ENCODE assay signal across 22 cellular contexts in genomic region chr18:23756590-23757540, GRCh38.
DNase-seq lines count a peak whose midpoint lies in the region; ATAC-seq, FAIRE-seq and TF ChIP-seq lines count a peak whose summit lies in the region.
"Had no signal": no experiment of that assay in that cellular context is flagged by ENCODE, and none has a peak within 500 bp of the region (broad histone marks: within the 10 kb centered on the region; RNA-seq: fewer than 3 reads in every experiment).

No MANE protein-coding gene starts in this region.

- H3K9me3 Mint-ChIP-seq in endodermal cell = no peaks in the 10 kb centered on the region
- H3K9me3 Mint-ChIP-seq: IgD-negative memory B cell had no signal

- H3K36me3 ChIP-seq in H7 (replicated peaks; ENCODE audit: control insufficient read depth, insufficient read depth, low read length) (no peaks in the 10 kb centered on the region), endodermal cell (ENCODE audit: control insufficient read depth, insufficient read depth, low read length) (no peaks in the 10 kb centered on the region), HepG2 (replicated peaks in 1 of 2; ENCODE audit: control insufficient read depth in 1 of 2, insufficient read depth in 2 of 2, low read length in 2 of 2) (no peaks in the 10 kb centered on the region), upper lobe of right lung (no peaks in the 10 kb centered on the region)

- POLR2A ChIA-PET in HepG2 (lab: Yijun Ruan, JAX) = no interaction called here

- H3K27me3 Mint-ChIP-seq in endodermal cell (ENCODE audit: insufficient read depth) = no peaks in the 10 kb centered on the region

- H3K27me3 ChIP-seq in H7 (ENCODE audit: control insufficient read depth, insufficient read depth, low read length) = no peaks in the 10 kb centered on the region
- H3K27me3 ChIP-seq in endodermal cell (ENCODE audit: control insufficient read depth, insufficient read depth, low read length, poor library complexity, severe bottlenecking) = no peaks in the 10 kb centered on the region
- H3K27me3 ChIP-seq in HepG2 (ENCODE audit: control insufficient read depth in 1 of 2, insufficient read depth in 2 of 2, low read length in 2 of 2) = no peaks in the 10 kb centered on the region
- H3K27me3 ChIP-seq in upper lobe of right lung = no peaks in the 10 kb centered on the region

- no TSS peak for BruUV-seq in HepG2 (replicated peaks; lab: Mats Ljungman, UMichigan)

- TF ChIP-seq CTCF in endodermal cell (conservative IDR thresholded peaks at IDR 0.05) (no peak), HepG2 (CRISPR knock-in tag; IDR thresholded peaks at IDR 0.05) (no peak), upper lobe of right lung (IDR thresholded peaks at IDR 0.05) (no peak)

- peak overlapping the region; percentile 16 for H3K4me3 ChIP-seq in H7 (ENCODE audit: insufficient read depth, low read depth, low read length)
- no peak overlapping the region for H3K4me3 ChIP-seq in endodermal cell (ENCODE audit: low read length)
- no peak overlapping the region for H3K4me3 ChIP-seq in HepG2 (replicated peaks in 1 of 3; ENCODE audit: insufficient read depth in 1 of 3, low read depth in 2 of 3, low read length in 3 of 3)
- H3K4me3 ChIP-seq in upper lobe of right lung = no peak overlapping the region

- peak overlapping the region; percentile 31 for H3K4me3 Mint-ChIP-seq in endodermal cell
- H3K4me3 Mint-ChIP-seq: IgD-negative memory B cell had no signal

- H3K9ac ChIP-seq in endodermal cell (ENCODE audit: extremely low read depth, low read length, poor library complexity, severe bottlenecking) (no peak overlapping the region), HepG2 (ENCODE audit: insufficient read depth, low read depth, low read length) (no peak overlapping the region)

- H2AFZ ChIP-seq in HepG2 (ENCODE audit: low read length) = no peak overlapping the region

- H3K9me3 ChIP-seq in endodermal cell (ENCODE audit: control insufficient read depth, low read length) = no peaks in the 10 kb centered on the region
- H3K9me3 ChIP-seq in HepG2 (ENCODE audit: low read length) = no peaks in the 10 kb centered on the region
- no peaks in the 10 kb centered on the region for H3K9me3 ChIP-seq in upper lobe of right lung

- H3K27ac ChIP-seq in endodermal cell (ENCODE audit: low read depth, low read length) (peak overlapping the region; percentile 9), HepG2 (ENCODE audit: extremely low read length, insufficient read depth, low read length) (no peak overlapping the region), upper lobe of right lung (no peak overlapping the region)

- H3K4me1 Mint-ChIP-seq in endodermal cell = peaks cover 10% of the 10 kb centered on the region
- H3K4me1 Mint-ChIP-seq: IgD-negative memory B cell had no signal

- TF ChIP-seq POLR2A in HepG2 (IDR thresholded peaks at IDR 0.05; ENCODE audit: insufficient read depth in 1 of 2, low read depth in 2 of 2, low read length in 2 of 2) = no peak

- ATAC-seq in HepG2 (no peak), upper lobe of right lung (peak; percentile 17)
- ATAC-seq: PC-3, SK-N-SH treated with all-trans-retinoic acid at 6 μM for 48 hours had no signal

- DNase-seq in H7 (peak; percentile 71), endodermal cell (no peak), HepG2 (ENCODE audit: low spot score) (no peak), upper lobe of right lung (no peak), SK-N-DZ (ENCODE audit: low spot score) (no peak)
- no peak for DNase-seq in stimulated activated CD4-positive, alpha-beta T cell treated with anti-CD3 and anti-CD28 coated beads, Interleukin-12 subunit alpha, Interleukin-12 subunit beta, amount 100 ng/mL, for 4 hours
- no peak for DNase-seq in activated T-cell treated with anti-CD3 and anti-CD28 coated beads, Interleukin-2, amount 50 U/mL, for 1 hour
- DNase-seq: C1 segment of cervical spinal cord, DMS79 treated with DMSO at 0.1 percent for 48 hours, Karpas-422, NCI-H1436, NCI-H1930, NCI-H226, NCI-H524, NCI-H82, PC-3, RPMI8226, SHP77 treated with DMSO at 0.1 percent for 48 hours had no signal

- FAIRE-seq in HepG2 (lab: Jason Lieb, UNC) = no peak
- FAIRE-seq: GM19239, H54 had no signal

- no peaks in the 10 kb centered on the region for H3K79me2 ChIP-seq in HepG2 (ENCODE audit: insufficient read depth, low read length)

- no peaks in the 10 kb centered on the region for H3K4me1 ChIP-seq in endodermal cell (ENCODE audit: control insufficient read depth, insufficient read depth, low read length)
- no peaks in the 10 kb centered on the region for H3K4me1 ChIP-seq in HepG2 (ENCODE audit: insufficient read depth, low read length)
- no peaks in the 10 kb centered on the region for H3K4me1 ChIP-seq in upper lobe of right lung

- no peak overlapping the region for H3K4me2 ChIP-seq in HepG2 (ENCODE audit: low read depth, low read length)

- H3K36me3 Mint-ChIP-seq in endodermal cell (ENCODE audit: low read depth) = no peaks in the 10 kb centered on the region
- H3K36me3 Mint-ChIP-seq: IgD-negative memory B cell had no signal

- H3K27ac Mint-ChIP-seq in endodermal cell = no peak overlapping the region
- H3K27ac Mint-ChIP-seq: IgD-negative memory B cell had no signal

- TF ChIP-seq EP300 in HepG2 (IDR thresholded peaks at IDR 0.05; ENCODE audit: low read depth in 2 of 2, low read length in 2 of 2) (no peak), HepG2 (CRISPR knock-in tag; IDR thresholded peaks at IDR 0.05; ENCODE audit: borderline replicate concordance) (no peak)

- in situ Hi-C loops in HepG2 (cut with HindIII; ENCODE audit: extremely low pct_ligation_motif_present, low pct_unique_long_range_greater_than_20kb) = no loop called here

- H4K20me1 ChIP-seq in HepG2 (ENCODE audit: insufficient read depth, low read length) = no peaks in the 10 kb centered on the region

- WGBS in endodermal cell (ENCODE audit: insufficient coverage in 1 of 2, insufficient read length in 1 of 2), 2 experiments = 89 to 94% methylated on average over 14 to 34 of the region's 35 CpGs
- 55% methylated on average over 22 of the region's 35 CpGs for WGBS in HepG2 (ENCODE audit: low lambda C conversion rate)

- TF ChIP-seq RAD21 in HepG2 (CRISPR knock-in tag; IDR thresholded peaks at IDR 0.05) = no peak

- intact Hi-C loops in HepG2 (cut with micrococcal nuclease; ENCODE audit: unreplicated experiment) (no loop called here), upper lobe of right lung (cut with DNase I) (no loop called here)

- CTCF ChIA-PET in HepG2 (lab: Yijun Ruan, JAX; ENCODE audit: low intra/inter-chr PET ratio, low total read pairs) = no interaction called here

TF ChIP-seq in HepG2, 621 proteins besides CTCF, POLR2A, EP300 and RAD21:
- TF ChIP-seq RORA (CRISPR knock-in tag; IDR thresholded peaks at IDR 0.05) (no peak), MNT (IDR thresholded peaks at IDR 0.05) (peak; percentile 83)
TF ChIP-seq in HepG2: peak in this region for 1.
